27 cellular contexts compared by ENCODE assay signal in genomic region chr3:156599475-156599874, GRCh38.
"Had no signal": no experiment of that assay in that cellular context is flagged by ENCODE, and none has a peak within 500 bp of the region (broad histone marks: within the 10 kb centered on the region; RNA-seq: fewer than 3 reads in every experiment).

No MANE protein-coding gene starts in this region.

- H3K4me3 ChIP-seq: ascending aorta, coronary artery, dorsolateral prefrontal cortex, esophagus squamous epithelium, left lung, lower lobe of right lung, skin epidermis, thoracic aorta had no signal

- H3K4me3 Mint-ChIP-seq: activated CD4-positive, alpha-beta memory T cell treated with anti-CD3 and anti-CD28 coated beads for 36 hours; activated CD4-positive, alpha-beta T cell treated with anti-CD3 and anti-CD28 coated beads, Interleukin-2, amount 10 ng/mL, durations not matched to agents 24 days and 14 days; activated naive CD4-positive, alpha-beta T cell treated with anti-CD3 and anti-CD28 coated beads, Interleukin-2, amount 10 ng/mL, durations not matched to agents 7 days and 5 days; activated naive CD8-positive, alpha-beta T cell treated with anti-CD3 and anti-CD28 coated beads, Interleukin-2, amount 10 ng/mL, durations not matched to agents 7 days and 5 days; activated T-cell treated with anti-CD3 and anti-CD28 coated beads, Interleukin-2, amount 50 U/mL, for 24 hours; brain; naive B cell; T-helper 17 cell had no signal

- H3K36me3 Mint-ChIP-seq: activated CD4-positive, alpha-beta memory T cell treated with anti-CD3 and anti-CD28 coated beads for 36 hours; activated naive CD4-positive, alpha-beta T cell treated with anti-CD3 and anti-CD28 coated beads, Interleukin-2, amount 10 ng/mL, durations not matched to agents 7 days and 5 days; activated naive CD8-positive, alpha-beta T cell treated with anti-CD3 and anti-CD28 coated beads, Interleukin-2, amount 10 ng/mL, durations not matched to agents 7 days and 5 days; brain; naive B cell had no signal

- H3K27ac Mint-ChIP-seq: activated CD4-positive, alpha-beta memory T cell treated with anti-CD3 and anti-CD28 coated beads for 36 hours; activated CD4-positive, alpha-beta T cell treated with anti-CD3 and anti-CD28 coated beads, Interleukin-2, amount 10 ng/mL, durations not matched to agents 24 days and 14 days; activated naive CD4-positive, alpha-beta T cell treated with anti-CD3 and anti-CD28 coated beads, Interleukin-2, amount 10 ng/mL, durations not matched to agents 7 days and 5 days; activated naive CD8-positive, alpha-beta T cell treated with anti-CD3 and anti-CD28 coated beads, Interleukin-2, amount 10 ng/mL, durations not matched to agents 7 days and 5 days; activated T-cell treated with anti-CD3 and anti-CD28 coated beads, Interleukin-2, amount 50 U/mL, for 24 hours had no signal

- H3K4me1 ChIP-seq: ascending aorta, esophagus squamous epithelium, left lung had no signal

- H3K36me3 ChIP-seq: ascending aorta, esophagus squamous epithelium, left lung, lower lobe of right lung, thoracic aorta, WERI-Rb-1 had no signal

- ATAC-seq: activated CD4-positive, CD25-positive, alpha-beta regulatory T cell treated with anti-CD3 and anti-CD28 coated beads, Interleukin-2, amount 50 U/mL, for 24 hours; left lung; lower lobe of right lung; sciatic nerve; stimulated activated naive CD8-positive, alpha-beta T cell treated with anti-CD3 and anti-CD28 coated beads, Interleukin-15, Interleukin-2, amounts not matched to agents 100 U/mL and 50 U/mL, for 24 hours; T-helper 17 cell had no signal

- H3K27ac ChIP-seq: ascending aorta, coronary artery, dorsolateral prefrontal cortex, esophagus squamous epithelium, left lung, lower lobe of right lung, skin epidermis, thoracic aorta, WERI-Rb-1 had no signal

- H3K27me3 ChIP-seq: ascending aorta, dorsolateral prefrontal cortex, esophagus squamous epithelium, left lung had no signal

- DNase-seq: activated CD4-positive, alpha-beta memory T cell treated with anti-CD3 and anti-CD28 coated beads for 36 hours; activated CD4-positive, alpha-beta T cell treated with anti-CD3 and anti-CD28 coated beads, Interleukin-2, amount 10 ng/mL, durations not matched to agents 24 days and 14 days; activated CD8-positive, alpha-beta memory T cell treated with anti-CD3 and anti-CD28 coated beads, Interleukin-2, amount 50 U/mL, for 4 hours; activated gamma-delta T cell; activated naive CD4-positive, alpha-beta T cell treated with anti-CD3 and anti-CD28 coated beads, Interleukin-2, amount 10 ng/mL, durations not matched to agents 7 days and 5 days; activated naive CD8-positive, alpha-beta T cell treated with anti-CD3 and anti-CD28 coated beads, Interleukin-2, amount 10 ng/mL, durations not matched to agents 7 days and 5 days; activated T-cell treated with anti-CD3 and anti-CD28 coated beads, Interleukin-2, amount 50 U/mL, for 24 hours; dorsolateral prefrontal cortex; esophagus squamous epithelium; foreskin melanocyte; left lung; lower lobe of right lung; naive B cell; stimulated activated CD4-positive, alpha-beta T cell treated with anti-CD3 and anti-CD28 coated beads, Interleukin-12 subunit alpha, Interleukin-12 subunit beta, amount 100 ng/mL, for 4 hours; stimulated activated CD4-positive, alpha-beta T cell treated with anti-CD3 and anti-CD28 coated beads, Interleukin-4, amount 100 ng/mL, for 1 hour; stimulated activated naive CD8-positive, alpha-beta T cell treated with anti-CD3 and anti-CD28 coated beads, Interleukin-15, Interleukin-2, amounts not matched to agents 100 U/mL and 50 U/mL, for 24 hours; T-helper 17 cell; T1000; trophoblast cell; WERI-Rb-1 had no signal

- H3K9me3 Mint-ChIP-seq: activated CD4-positive, alpha-beta memory T cell treated with anti-CD3 and anti-CD28 coated beads for 36 hours; activated naive CD4-positive, alpha-beta T cell treated with anti-CD3 and anti-CD28 coated beads, Interleukin-2, amount 10 ng/mL, durations not matched to agents 7 days and 5 days; activated naive CD8-positive, alpha-beta T cell treated with anti-CD3 and anti-CD28 coated beads, Interleukin-2, amount 10 ng/mL, durations not matched to agents 7 days and 5 days; activated T-cell treated with anti-CD3 and anti-CD28 coated beads, Interleukin-2, amount 50 U/mL, for 24 hours had no signal

- H3K9me3 ChIP-seq: ascending aorta, esophagus squamous epithelium, left lung, lower lobe of right lung, thoracic aorta had no signal

- H3K4me1 Mint-ChIP-seq: naive B cell had no signal

- H3K27me3 Mint-ChIP-seq: brain had no signal
